ENCODE assay signal across 9 cellular contexts in genomic region chr16:48164907-48165715, GRCh38. TPM values are rescaled to one million over a fixed set of nuclear protein-coding genes. Genes with fewer than 3 reads are reported as not detected.
DNase-seq lines count a peak whose midpoint lies in the region; ATAC-seq, FAIRE-seq and TF ChIP-seq lines count a peak whose summit lies in the region.
"Had no signal": no experiment of that assay in that cellular context is flagged by ENCODE, and none has a peak within 500 bp of the region (broad histone marks: within the 10 kb centered on the region; RNA-seq: fewer than 3 reads in every experiment).

No MANE protein-coding gene starts in this region.

- H3K27ac ChIP-seq in MM.1S (ENCODE audit: low read length) (no peak overlapping the region), right atrium auricular region (no peak overlapping the region)

- peak; percentile 87 for TF ChIP-seq CTCF in MM.1S (IDR thresholded peaks at IDR 0.05; ENCODE audit: low read length)
- peak; percentile 71 to 90 for TF ChIP-seq CTCF in right atrium auricular region (IDR thresholded peaks at IDR 0.05)
- TF ChIP-seq CTCF in retinal pigment epithelial cell (conservative IDR thresholded peaks at IDR 0.05; ENCODE audit: low read depth, low read length), result peak; percentile 83

- H3K4me2 ChIP-seq in MM.1S (ENCODE audit: low read depth, low read length), result peak overlapping the region; percentile 41; the same call in 1 of the 2 replicates

- H3K9me3 ChIP-seq in MM.1S (replicated peaks; ENCODE audit: insufficient read depth, low read length) (no peaks in the 10 kb centered on the region), right atrium auricular region (no peaks in the 10 kb centered on the region)

- H2AFZ ChIP-seq in MM.1S (ENCODE audit: low read length), result peak overlapping the region; percentile 28; the same call in 1 of the 2 replicates

- peak; percentile 15 for FAIRE-seq in H54 (lab: Jason Lieb, UNC)
- FAIRE-seq: islet of Langerhans had no signal

- no peaks in the 10 kb centered on the region for H3K27me3 ChIP-seq in MM.1S (replicated peaks; ENCODE audit: insufficient read depth, low read length)
- no peaks in the 10 kb centered on the region for H3K27me3 ChIP-seq in right atrium auricular region

- no peak overlapping the region for H3K9ac ChIP-seq in MM.1S (ENCODE audit: low read length)

- H3K9me2 ChIP-seq in MM.1S (replicated peaks; ENCODE audit: insufficient read depth, low read length), result no peaks in the 10 kb centered on the region

- H3K36me3 ChIP-seq in MM.1S (replicated peaks; ENCODE audit: insufficient read depth, low read length) (no peaks in the 10 kb centered on the region), right atrium auricular region (no peaks in the 10 kb centered on the region)

- ATAC-seq in HG02938 (IDR thresholded peaks at IDR 0.05; ENCODE audit: unreplicated experiment), result no peak

- no peaks in the 10 kb centered on the region for H4K20me1 ChIP-seq in MM.1S (ENCODE audit: insufficient read depth, low read length)

- no peak for TF ChIP-seq POLR2A in H54 (IDR thresholded peaks at IDR 0.05; ENCODE audit: low read depth, low read length)

- DNase-seq in EL (peak; percentile 83), H54 (ENCODE audit: insufficient read length, low spot score) (peak; percentile 82), MM.1S (peak; percentile 55), T-helper 2 cell (peak; percentile 26 to 57 (median 42)), anterior cingulate cortex (lab: John Stamatoyannopoulos, UW) (peak in 57 of 58 donors; percentile 9 to 81 (median 53)), right atrium auricular region (ENCODE audit: low spot score) (peak; percentile 82), retinal pigment epithelial cell (ENCODE audit: low read depth) (no peak)

- H3K4me1 ChIP-seq in MM.1S (ENCODE audit: low read length), result no peaks in the 10 kb centered on the region
- H3K4me1 ChIP-seq in right atrium auricular region, result peaks cover 0 to 8% of the 10 kb centered on the region in 2 donors

- no peaks in the 10 kb centered on the region for H3F3A ChIP-seq in MM.1S (ENCODE audit: insufficient read depth, low read length)

- H3K4me3 ChIP-seq in MM.1S (ENCODE audit: low read length), result no peak overlapping the region
- H3K4me3 ChIP-seq in right atrium auricular region, result no peak overlapping the region
- H3K4me3 ChIP-seq in retinal pigment epithelial cell (ENCODE audit: low read length), result no peak overlapping the region

- H3K79me2 ChIP-seq in MM.1S (ENCODE audit: low read length), result no peaks in the 10 kb centered on the region

RNA-seq across cellular contexts. Expression of gene ABCC12, which starts 9.3 kb away (rescaled TPM):
- total RNA-seq in right atrium auricular region, result not detected
